In genomic region chr3:160400631-160401150, GRCh38 we compare ENCODE assay signal across 8 cellular contexts. TPM values are rescaled to one million over a fixed set of nuclear protein-coding genes. Genes with fewer than 3 reads are reported as not detected.
DNase-seq lines count a peak whose midpoint lies in the region; ATAC-seq and TF ChIP-seq lines count a peak whose summit lies in the region.

No MANE protein-coding gene starts in this region.

- peak; percentile 10 for ATAC-seq in GM21723 (IDR thresholded peaks at IDR 0.05; ENCODE audit: unreplicated experiment)
- ATAC-seq in stimulated activated naive CD8-positive, alpha-beta T cell treated with anti-CD3 and anti-CD28 coated beads, Interleukin-15, amount 100 ng/mL, for 72 hours = peak; percentile 41
- ATAC-seq in HG03457 (IDR thresholded peaks at IDR 0.05; ENCODE audit: unreplicated experiment) = no peak

- DNase-seq in AG09309 (ENCODE audit: low read depth) = no peak
- DNase-seq in dermis blood vessel endothelial cell = peak; percentile 49
- DNase-seq in lung microvascular endothelial cell (ENCODE audit: low read depth in 2 of 2) = peak; percentile 34 to 50
- DNase-seq in stimulated activated naive CD8-positive, alpha-beta T cell treated with anti-CD3 and anti-CD28 coated beads, Interleukin-15, amount 100 ng/mL, for 72 hours = peak; percentile 31 to 38
- DNase-seq in cerebellum (ENCODE audit: low spot score) = no peak

- H3K9me3 Mint-ChIP-seq in T-helper 1 cell treated with Interleukin-12 subunit alpha and Interleukin-12 subunit beta and Interleukin-4 antibody, amounts not matched to agents 30 μg/mL and 1 μg/mL, for 36 hours = no peaks in the 10 kb centered on the region
- no peaks in the 10 kb centered on the region for H3K9me3 Mint-ChIP-seq in stimulated activated naive CD8-positive, alpha-beta T cell treated with anti-CD3 and anti-CD28 coated beads, Interleukin-15, amount 100 ng/mL, for 72 hours

- H3K4me3 Mint-ChIP-seq in T-helper 1 cell treated with Interleukin-12 subunit alpha and Interleukin-12 subunit beta and Interleukin-4 antibody, amounts not matched to agents 30 μg/mL and 1 μg/mL, for 36 hours = peak overlapping the region; percentile 96
- peak overlapping the region; percentile 95 to 97 for H3K4me3 Mint-ChIP-seq in stimulated activated naive CD8-positive, alpha-beta T cell treated with anti-CD3 and anti-CD28 coated beads, Interleukin-15, amount 100 ng/mL, for 72 hours

- no peak for TF ChIP-seq CTCF in AG09309 (IDR thresholded peaks at IDR 0.05; ENCODE audit: control insufficient read depth, insufficient read depth, low read depth, low read length, missing control alignments)

- peaks cover 4% of the 10 kb centered on the region for H3K27me3 Mint-ChIP-seq in T-helper 1 cell treated with Interleukin-12 subunit alpha and Interleukin-12 subunit beta and Interleukin-4 antibody, amounts not matched to agents 30 μg/mL and 1 μg/mL, for 36 hours (ENCODE audit: low read depth)
- no peaks in the 10 kb centered on the region for H3K27me3 Mint-ChIP-seq in stimulated activated naive CD8-positive, alpha-beta T cell treated with anti-CD3 and anti-CD28 coated beads, Interleukin-15, amount 100 ng/mL, for 72 hours

- H3K4me1 Mint-ChIP-seq in T-helper 1 cell treated with Interleukin-12 subunit alpha and Interleukin-12 subunit beta and Interleukin-4 antibody, amounts not matched to agents 30 μg/mL and 1 μg/mL, for 36 hours (ENCODE audit: low read depth) = peaks cover 45% of the 10 kb centered on the region
- peaks cover 44% of the 10 kb centered on the region for H3K4me1 Mint-ChIP-seq in stimulated activated naive CD8-positive, alpha-beta T cell treated with anti-CD3 and anti-CD28 coated beads, Interleukin-15, amount 100 ng/mL, for 72 hours

- peaks cover 42% of the 10 kb centered on the region for H3K36me3 Mint-ChIP-seq in T-helper 1 cell treated with Interleukin-12 subunit alpha and Interleukin-12 subunit beta and Interleukin-4 antibody, amounts not matched to agents 30 μg/mL and 1 μg/mL, for 36 hours (ENCODE audit: low read depth)

- peak overlapping the region; percentile 100 for H3K27ac Mint-ChIP-seq in T-helper 1 cell treated with Interleukin-12 subunit alpha and Interleukin-12 subunit beta and Interleukin-4 antibody, amounts not matched to agents 30 μg/mL and 1 μg/mL, for 36 hours
- peak overlapping the region; percentile 89 to 100 for H3K27ac Mint-ChIP-seq in stimulated activated naive CD8-positive, alpha-beta T cell treated with anti-CD3 and anti-CD28 coated beads, Interleukin-15, amount 100 ng/mL, for 72 hours

- H3K4me3 ChIP-seq in AG09309 (ENCODE audit: control insufficient read depth, low read depth, low read length) = peak overlapping the region; percentile 62

RNA-seq across cellular contexts. Expression of gene SMC4, which starts 1.2 kb away (rescaled TPM):
- total RNA-seq in dermis blood vessel endothelial cell (46.8 and 131 TPM in 2 replicates), lung microvascular endothelial cell (26.8 and 36.4 TPM in 2 replicates), cerebellum (69.8 TPM)

RNA-seq across cellular contexts. Expression of gene IFT80, which starts 1.7 kb away (rescaled TPM):
- 28.6 and 31.4 TPM in 2 replicates for total RNA-seq in dermis blood vessel endothelial cell
- 13.9 and 15.7 TPM in 2 replicates for total RNA-seq in lung microvascular endothelial cell
- total RNA-seq in cerebellum = 55.4 TPM

RNA-seq across cellular contexts. Expression of gene TRIM59, which starts 48.9 kb away (rescaled TPM):
- total RNA-seq in dermis blood vessel endothelial cell = 19.7 and 30.5 TPM in 2 replicates
- 9.9 and 13.1 TPM in 2 replicates for total RNA-seq in lung microvascular endothelial cell
- total RNA-seq in cerebellum = 13.2 TPM

Comparison
In these comparisons a context has a peak if more than half of its experiments do, and no peak if none do; other contexts are left out.
1. DNase-seq: peak in dermis blood vessel endothelial cell (single experiment), lung microvascular endothelial cell (2 of 2) and stimulated activated naive CD8-positive, alpha-beta T cell treated with anti-CD3 and anti-CD28 coated beads, Interleukin-15, amount 100 ng/mL, for 72 hours (2 of 2); none in AG09309 (single experiment) and cerebellum (single experiment).